In genomic region chr16:9138731-9139501, GRCh38 we compare ENCODE assay signal across 8 cellular contexts. TPM values are rescaled to one million over a fixed set of nuclear protein-coding genes. Genes with fewer than 3 reads are reported as not detected.
DNase-seq lines count a peak whose midpoint lies in the region; ATAC-seq and TF ChIP-seq lines count a peak whose summit lies in the region.

No MANE protein-coding gene starts in this region.

- ATAC-seq in HG02642 (IDR thresholded peaks at IDR 0.05; ENCODE audit: poor library complexity, unreplicated experiment) (peak; percentile 45), HG03045 (IDR thresholded peaks at IDR 0.05; ENCODE audit: unreplicated experiment) (no peak)

- intact Hi-C loops in dorsolateral prefrontal cortex (cut with DNase I), result loop anchor here in 1 of 2 donors (2.0 to 10.0 kb wide), 3 partner anchors 474 to 1042 kb away; no protein-coding TSS in a partner anchor

- peaks cover 13% of the 10 kb centered on the region for H3K4me1 ChIP-seq in CD8-positive, alpha-beta memory T cell (ENCODE audit: insufficient read depth, low read length)

- H3K9me3 Mint-ChIP-seq in CD8-positive, alpha-beta memory T cell, result no peaks in the 10 kb centered on the region

- no peak overlapping the region for H3K27ac ChIP-seq in CD8-positive, alpha-beta memory T cell (ENCODE audit: low read depth, low read length)
- H3K27ac ChIP-seq in dorsolateral prefrontal cortex, result peak overlapping the region in 9 of 59 donors; percentile 12 to 59 (median 32)

- POLR2A ChIA-PET in CD8-positive, alpha-beta memory T cell (lab: Charles Lee), result no interaction called here

- H3K36me3 ChIP-seq in CD8-positive, alpha-beta memory T cell (ENCODE audit: insufficient read depth, low read length), result no peaks in the 10 kb centered on the region

- peaks cover 26 to 34% (median 27%) of the 10 kb centered on the region in 3 donors for H3K4me1 Mint-ChIP-seq in CD8-positive, alpha-beta memory T cell

- peak overlapping the region in 5 of 7 donors; percentile 7 to 51 (median 29) for H3K4me3 Mint-ChIP-seq in CD8-positive, alpha-beta memory T cell

- no peaks in the 10 kb centered on the region for H3K9me3 ChIP-seq in CD8-positive, alpha-beta memory T cell (ENCODE audit: low read length)

- H3K4me3 ChIP-seq in CD8-positive, alpha-beta memory T cell (ENCODE audit: low read length), result no peak overlapping the region
- peak overlapping the region in 53 of 59 donors; percentile 3 to 63 (median 39) for H3K4me3 ChIP-seq in dorsolateral prefrontal cortex

- peaks cover 0 to 3% (median 2%) of the 10 kb centered on the region in 3 donors for H3K36me3 Mint-ChIP-seq in CD8-positive, alpha-beta memory T cell

- peaks cover 4% of the 10 kb centered on the region for H3K27me3 ChIP-seq in CD8-positive, alpha-beta memory T cell (ENCODE audit: insufficient read depth, low read length, poor library complexity, severe bottlenecking)
- H3K27me3 ChIP-seq in dorsolateral prefrontal cortex, result no peaks in the 10 kb centered on the region

- DNase-seq in CD8-positive, alpha-beta memory T cell, result peak; percentile 46 to 74 (median 54)
- DNase-seq in NCI-H524 treated with DMSO at 0.1 percent for 48 hours (lab: John Stamatoyannopoulos, UW) (peak; percentile 31), dorsolateral prefrontal cortex (peak; percentile 65 to 90 (median 80)), medulla oblongata (ENCODE audit: extremely low spot score) (peak; percentile 75)
- peak; percentile 71 to 80 for DNase-seq in activated CD4-positive, alpha-beta T cell treated with anti-CD3 and anti-CD28 coated beads, Interleukin-2, amount 50 U/mL, for 48 hours
- peak; percentile 42 for DNase-seq in stimulated activated CD8-positive, alpha-beta memory T cell treated with anti-CD3 and anti-CD28 coated beads, Interleukin-15, amount 100 ng/mL, for 24 hours (ENCODE audit: low read depth)

- peak overlapping the region in 2 of 8 donors; percentile 88 to 92 for H3K27ac Mint-ChIP-seq in CD8-positive, alpha-beta memory T cell

- H3K27me3 Mint-ChIP-seq in CD8-positive, alpha-beta memory T cell, result peaks cover 0 to 9% of the 10 kb centered on the region in 2 donors

- TF ChIP-seq CTCF in dorsolateral prefrontal cortex (IDR thresholded peaks at IDR 0.05 in 54 of 56, conservative IDR thresholded peaks at IDR 0.05 in 2 of 56; ENCODE audit: low read depth in 1 of 56, partially characterized antibody in 56 of 56), result peak; percentile 61 to 95 (median 87)

- CTCF ChIA-PET in CD8-positive, alpha-beta memory T cell (lab: Charles Lee), result interaction anchor here (0.6 to 3.0 kb wide), 18 partner anchors 9 to 319 kb away, joined by 3 to 15 read pairs (median 4); no protein-coding TSS in a partner anchor

RNA-seq across cellular contexts. Expression of gene HAPSTR1, which starts 47.5 kb away (rescaled TPM):
- 10 to 100 TPM; 60.4 to 61.2 TPM for total RNA-seq in CD8-positive, alpha-beta memory T cell
- polyA plus RNA-seq in CD8-positive, alpha-beta memory T cell, result 21.3 TPM
- total RNA-seq in dorsolateral prefrontal cortex, result 100 to 1,000 TPM in 16 of 120 experiments, 10 to 100 TPM in 104; 60.1 to 117 (median 88.9) TPM
